In genomic region chrX:134931550-134931949, GRCh38 we compare ENCODE assay signal across 1 cellular context.
TF ChIP-seq lines count a peak whose summit lies in the region.

No MANE protein-coding gene starts in this region.

TF ChIP-seq in HepG2, 621 proteins besides CTCF, POLR2A, EP300 and RAD21:
- peak; percentile 36; the same call in 1 of the 2 replicates for TF ChIP-seq SAP130 (CRISPR knock-in tag; IDR thresholded peaks at IDR 0.05; ENCODE audit: low read depth)
- TF ChIP-seq PAXIP1 (CRISPR knock-in tag; conservative IDR thresholded peaks at IDR 0.05) = 0 out of 2 replicates have a peak, but pooled peaks have one; percentile 19
- TF ChIP-seq ZNF205 (CRISPR knock-in tag; IDR thresholded peaks at IDR 0.05) = peak; percentile 100
- TF ChIP-seq SOX13 (IDR thresholded peaks at IDR 0.05) = no peak
- TF ChIP-seq SOX13 (CRISPR knock-in tag; conservative IDR thresholded peaks at IDR 0.05 in 1 of 2, IDR thresholded peaks at IDR 0.05 in 1 of 2) = peak in 1 of 2 experiments; percentile 23; a peak in 1 of 4 replicates
- peak; percentile 76 for TF ChIP-seq MIER2 (CRISPR knock-in tag; IDR thresholded peaks at IDR 0.05)
- no peak for TF ChIP-seq ATM (IDR thresholded peaks at IDR 0.05; ENCODE audit: borderline replicate concordance)
- 0 out of 2 replicates have a peak, but pooled peaks have one; percentile 67 for TF ChIP-seq RBAK (CRISPR knock-in tag; IDR thresholded peaks at IDR 0.05)
- TF ChIP-seq ARID5B (CRISPR knock-in tag; IDR thresholded peaks at IDR 0.05) = peak; percentile 44; the same call in 1 of the 2 replicates
- no peak for TF ChIP-seq FIP1L1 (IDR thresholded peaks at IDR 0.05; ENCODE audit: borderline replicate concordance, insufficient read depth, low read depth, low read length)
- TF ChIP-seq TBX2 (CRISPR knock-in tag; IDR thresholded peaks at IDR 0.05; ENCODE audit: borderline replicate concordance) = peak; percentile 40; the same call in 1 of the 2 replicates
- no peak for TF ChIP-seq XBP1 (CRISPR knock-in tag; IDR thresholded peaks at IDR 0.05)
- peak; percentile 9 to 85; a peak in 3 of 4 replicates for TF ChIP-seq REST (IDR thresholded peaks at IDR 0.05; ENCODE audit: borderline replicate concordance in 1 of 2, low read depth in 1 of 2, low read length in 2 of 2)
